Comparison of ENCODE assay signal across 24 cellular contexts in the genomic region with DNA sequence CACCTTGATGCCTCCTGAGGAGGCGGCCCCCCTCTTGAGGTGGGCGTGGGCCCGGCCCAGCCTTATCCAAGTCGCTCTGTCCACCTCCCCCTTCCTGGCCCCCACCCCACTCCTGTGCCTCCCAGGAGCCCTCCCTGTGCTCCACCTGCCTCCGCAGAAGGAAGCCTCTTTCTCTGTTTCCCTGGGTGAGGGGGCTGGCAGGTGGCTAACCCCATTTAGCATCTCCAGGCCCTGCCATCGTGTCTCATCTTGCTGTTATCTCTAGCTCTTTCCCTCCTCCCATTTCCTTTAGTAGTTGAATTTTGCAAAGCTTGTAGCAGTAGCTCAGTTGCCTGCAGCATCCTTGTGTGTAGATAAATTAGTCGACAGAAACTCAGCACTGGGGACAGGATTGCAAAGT.
"Had no signal": no experiment of that assay in that cellular context is flagged by ENCODE, and none has a peak within 500 bp of the region (broad histone marks: within the 10 kb centered on the region; RNA-seq: fewer than 3 reads in every experiment).

No MANE protein-coding gene starts in this region.

- H3K9me3 Mint-ChIP-seq: activated CD4-positive, alpha-beta memory T cell treated with anti-CD3 and anti-CD28 coated beads, Interleukin-2, amount 10 ng/mL, durations not matched to agents 7 days and 5 days; activated naive CD4-positive, alpha-beta T cell treated with anti-CD3 and anti-CD28 coated beads, Interleukin-2, amount 50 U/mL, for 72 hours; T-cell had no signal

- H3K27ac ChIP-seq: brain microvascular endothelial cell, SK-N-MC, WERI-Rb-1 had no signal

- H3K4me3 Mint-ChIP-seq: activated CD4-positive, alpha-beta memory T cell treated with anti-CD3 and anti-CD28 coated beads, Interleukin-2, amount 10 ng/mL, durations not matched to agents 7 days and 5 days; activated CD4-positive, alpha-beta T cell treated with anti-CD3 and anti-CD28 coated beads for 36 hours; T-cell had no signal

- H3K36me3 ChIP-seq: WERI-Rb-1 had no signal

- H3K27me3 ChIP-seq: brain microvascular endothelial cell had no signal

- DNase-seq: activated CD4-positive, alpha-beta memory T cell treated with anti-CD3 and anti-CD28 coated beads, Interleukin-2, amount 10 ng/mL, durations not matched to agents 7 days and 5 days; activated CD4-positive, alpha-beta T cell treated with anti-CD3 and anti-CD28 coated beads for 36 hours; activated CD4-positive, alpha-beta T cell treated with anti-CD3 and anti-CD28 coated beads, Interleukin-2, amount 50 U/mL, for 1 hour; activated naive CD4-positive, alpha-beta T cell treated with Interleukin-2 at 50 U/mL for 16 hours; activated T-cell treated with anti-CD3 and anti-CD28 coated beads for 4 hours; brain microvascular endothelial cell; cerebellar nuclear complex; Karpas-422; NCI-H1048; NCI-H1417; NCI-H1694; NCI-H2029; NCI-H2107; NCI-H2171 treated with DMSO at 0.1 percent for 48 hours; NCI-H345; NCI-H510A; NCI-H526 treated with DMSO at 0.1 percent for 48 hours; NCI-H82; OCI-M1; SIG-M5; T-cell; WERI-Rb-1 had no signal

- H3K4me3 ChIP-seq: SK-N-MC had no signal

- ATAC-seq: activated CD4-positive, alpha-beta T cell treated with anti-CD3 and anti-CD28 coated beads for 36 hours; activated naive CD4-positive, alpha-beta T cell treated with anti-CD3 and anti-CD28 coated beads, Interleukin-2, amount 50 U/mL, for 72 hours; T-cell had no signal

- H3K27me3 Mint-ChIP-seq: activated CD4-positive, alpha-beta memory T cell treated with anti-CD3 and anti-CD28 coated beads, Interleukin-2, amount 10 ng/mL, durations not matched to agents 7 days and 5 days; activated CD4-positive, alpha-beta T cell treated with anti-CD3 and anti-CD28 coated beads for 36 hours; T-cell had no signal

- H3K27ac Mint-ChIP-seq: activated CD4-positive, alpha-beta memory T cell treated with anti-CD3 and anti-CD28 coated beads, Interleukin-2, amount 10 ng/mL, durations not matched to agents 7 days and 5 days; activated CD4-positive, alpha-beta T cell treated with anti-CD3 and anti-CD28 coated beads for 36 hours; T-cell had no signal
